8 cellular contexts compared by ENCODE assay signal in genomic region chr15:72198410-72199270, GRCh38. TPM values are rescaled to one million over a fixed set of nuclear protein-coding genes. Genes with fewer than 3 reads are reported as not detected.
DNase-seq lines count a peak whose midpoint lies in the region; ATAC-seq, FAIRE-seq and TF ChIP-seq lines count a peak whose summit lies in the region.

No MANE protein-coding gene starts in this region.

- H3K4me3 Mint-ChIP-seq in activated CD8-positive, alpha-beta T cell treated with anti-CD3 and anti-CD28 coated beads for 36 hours = peak overlapping the region; percentile 58
- no peak overlapping the region for H3K4me3 Mint-ChIP-seq in activated CD8-positive, alpha-beta T cell treated with anti-CD3 and anti-CD28 coated beads, Interleukin-2, amount 10 ng/mL, durations not matched to agents 7 days and 5 days
- H3K4me3 Mint-ChIP-seq in astrocyte (ENCODE audit: unreplicated experiment) = no peak overlapping the region
- peak overlapping the region; percentile 67 for H3K4me3 Mint-ChIP-seq in stimulated activated effector memory CD8-positive, alpha-beta T cell treated with anti-CD3 and anti-CD28 coated beads, Interleukin-12 subunit alpha, Interleukin-12 subunit beta, amount 100 ng/mL, for 72 hours

- peaks cover 11% of the 10 kb centered on the region for H3K4me1 ChIP-seq in astrocyte (ENCODE audit: insufficient read depth, low read length)

- H2AFZ ChIP-seq in astrocyte (ENCODE audit: low read depth, low read length) = no peak overlapping the region

- peaks cover 58% of the 10 kb centered on the region for H3K36me3 Mint-ChIP-seq in activated CD8-positive, alpha-beta T cell treated with anti-CD3 and anti-CD28 coated beads for 36 hours (ENCODE audit: low read depth)
- H3K36me3 Mint-ChIP-seq in activated CD8-positive, alpha-beta T cell treated with anti-CD3 and anti-CD28 coated beads, Interleukin-2, amount 10 ng/mL, durations not matched to agents 7 days and 5 days (ENCODE audit: low read depth) = peaks cover 54% of the 10 kb centered on the region
- peaks cover 23% of the 10 kb centered on the region for H3K36me3 Mint-ChIP-seq in astrocyte (ENCODE audit: low read depth, unreplicated experiment)
- H3K36me3 Mint-ChIP-seq in stimulated activated effector memory CD8-positive, alpha-beta T cell treated with anti-CD3 and anti-CD28 coated beads, Interleukin-12 subunit alpha, Interleukin-12 subunit beta, amount 100 ng/mL, for 72 hours = peaks cover 79% of the 10 kb centered on the region

- no peak overlapping the region for H3K27ac ChIP-seq in astrocyte (ENCODE audit: low read depth, low read length)

- peaks cover 68% of the 10 kb centered on the region for H4K20me1 ChIP-seq in astrocyte (ENCODE audit: insufficient read depth, low read length)

- H3K4me1 Mint-ChIP-seq in activated CD8-positive, alpha-beta T cell treated with anti-CD3 and anti-CD28 coated beads for 36 hours (ENCODE audit: low read depth) = peaks cover 18% of the 10 kb centered on the region
- peaks cover 16% of the 10 kb centered on the region for H3K4me1 Mint-ChIP-seq in activated CD8-positive, alpha-beta T cell treated with anti-CD3 and anti-CD28 coated beads, Interleukin-2, amount 10 ng/mL, durations not matched to agents 7 days and 5 days (ENCODE audit: low read depth)
- H3K4me1 Mint-ChIP-seq in astrocyte (ENCODE audit: low read depth, unreplicated experiment) = peaks cover 25% of the 10 kb centered on the region
- H3K4me1 Mint-ChIP-seq in stimulated activated effector memory CD8-positive, alpha-beta T cell treated with anti-CD3 and anti-CD28 coated beads, Interleukin-12 subunit alpha, Interleukin-12 subunit beta, amount 100 ng/mL, for 72 hours = peaks cover 37% of the 10 kb centered on the region

- no peak overlapping the region for H3K27ac Mint-ChIP-seq in activated CD8-positive, alpha-beta T cell treated with anti-CD3 and anti-CD28 coated beads for 36 hours
- H3K27ac Mint-ChIP-seq in activated CD8-positive, alpha-beta T cell treated with anti-CD3 and anti-CD28 coated beads, Interleukin-2, amount 10 ng/mL, durations not matched to agents 7 days and 5 days = no peak overlapping the region
- peak overlapping the region; percentile 47 for H3K27ac Mint-ChIP-seq in astrocyte (ENCODE audit: unreplicated experiment)
- peak overlapping the region; percentile 95 for H3K27ac Mint-ChIP-seq in stimulated activated effector memory CD8-positive, alpha-beta T cell treated with anti-CD3 and anti-CD28 coated beads, Interleukin-12 subunit alpha, Interleukin-12 subunit beta, amount 100 ng/mL, for 72 hours

- peaks cover 53% of the 10 kb centered on the region for H3K36me3 ChIP-seq in astrocyte (ENCODE audit: insufficient read depth, low read length)

- CTCF ChIA-PET in activated CD8-positive, alpha-beta T cell treated with anti-CD3 and anti-CD28 coated beads for 36 hours (lab: Charles Lee) = interaction anchor here (0.7 to 5.0 kb wide), 7 partner anchors 11 to 87 kb away, joined by 3 to 35 read pairs (median 3); partner anchors contain the start of gene PKM
- CTCF ChIA-PET in activated CD8-positive, alpha-beta T cell treated with anti-CD3 and anti-CD28 coated beads, Interleukin-2, amount 10 ng/mL, durations not matched to agents 7 days and 5 days (lab: Charles Lee) = interaction anchor here (0.8 to 5.1 kb wide), 8 partner anchors 10 to 88 kb away, joined by 3 to 39 read pairs (median 6); no protein-coding TSS in a partner anchor

- H3K9ac ChIP-seq in astrocyte (ENCODE audit: low read length) = no peak overlapping the region

- peak overlapping the region; percentile 81 for H3K4me2 ChIP-seq in astrocyte (ENCODE audit: low read length)

- peak; percentile 29 for ATAC-seq in activated CD8-positive, alpha-beta T cell treated with anti-CD3 and anti-CD28 coated beads for 36 hours
- no peak for ATAC-seq in activated CD8-positive, alpha-beta T cell treated with anti-CD3 and anti-CD28 coated beads, Interleukin-2, amount 10 ng/mL, durations not matched to agents 7 days and 5 days
- peak; percentile 6 for ATAC-seq in stimulated activated effector memory CD8-positive, alpha-beta T cell treated with anti-CD3 and anti-CD28 coated beads, Interleukin-12 subunit alpha, Interleukin-12 subunit beta, amount 100 ng/mL, for 72 hours
- ATAC-seq in HG03095 (IDR thresholded peaks at IDR 0.05; ENCODE audit: unreplicated experiment) (no peak), HG03457 (IDR thresholded peaks at IDR 0.05; ENCODE audit: unreplicated experiment) (no peak)

- POLR2A ChIA-PET in activated CD8-positive, alpha-beta T cell treated with anti-CD3 and anti-CD28 coated beads for 36 hours (lab: Charles Lee) = interaction anchor here (0.7 to 3.3 kb wide), 18 partner anchors 9 to 114 kb away, joined by 3 to 23 read pairs (median 5); partner anchors contain the start of gene PKM
- POLR2A ChIA-PET in activated CD8-positive, alpha-beta T cell treated with anti-CD3 and anti-CD28 coated beads, Interleukin-2, amount 10 ng/mL, durations not matched to agents 7 days and 5 days (lab: Charles Lee) = interaction anchor here (0.6 to 1.9 kb wide), 2 partner anchors 28 to 31 kb away, joined by 3 to 8 read pairs; no protein-coding TSS in a partner anchor

- FAIRE-seq in astrocyte (lab: Jason Lieb, UNC) = no peak

- H3K4me3 ChIP-seq in astrocyte (ENCODE audit: insufficient read depth, low read depth, low read length) = no peak overlapping the region

- peaks cover 19% of the 10 kb centered on the region for H3K79me2 ChIP-seq in astrocyte (ENCODE audit: insufficient read depth, low read length)

- DNase-seq in activated CD8-positive, alpha-beta T cell treated with anti-CD3 and anti-CD28 coated beads for 36 hours = peak; percentile 36
- DNase-seq in activated CD8-positive, alpha-beta T cell treated with anti-CD3 and anti-CD28 coated beads, Interleukin-2, amount 10 ng/mL, durations not matched to agents 7 days and 5 days = no peak
- DNase-seq in NCI-H1417 treated with DMSO at 0.1 percent for 48 hours (lab: John Stamatoyannopoulos, UW) (peak; percentile 75), astrocyte (ENCODE audit: low read depth) (no peak), NCI-H446 (lab: John Stamatoyannopoulos, UW) (no peak)
- no peak for DNase-seq in stimulated activated effector memory CD8-positive, alpha-beta T cell treated with anti-CD3 and anti-CD28 coated beads, Interleukin-12 subunit alpha, Interleukin-12 subunit beta, amount 100 ng/mL, for 72 hours (ENCODE audit: low spot score in 2 of 2)

- intact Hi-C loops in activated CD8-positive, alpha-beta T cell treated with anti-CD3 and anti-CD28 coated beads for 36 hours (cut with micrococcal nuclease) = no loop called here

- H3K27me3 ChIP-seq in astrocyte (ENCODE audit: insufficient read depth, low read length) = no peaks in the 10 kb centered on the region

- no peaks in the 10 kb centered on the region for H3K9me3 ChIP-seq in astrocyte (ENCODE audit: insufficient read depth, low read depth, low read length)

- H3K27me3 Mint-ChIP-seq in activated CD8-positive, alpha-beta T cell treated with anti-CD3 and anti-CD28 coated beads for 36 hours = peaks cover 11% of the 10 kb centered on the region
- peaks cover 16% of the 10 kb centered on the region for H3K27me3 Mint-ChIP-seq in activated CD8-positive, alpha-beta T cell treated with anti-CD3 and anti-CD28 coated beads, Interleukin-2, amount 10 ng/mL, durations not matched to agents 7 days and 5 days (ENCODE audit: low read depth)
- H3K27me3 Mint-ChIP-seq in astrocyte (ENCODE audit: low read depth, unreplicated experiment) = no peaks in the 10 kb centered on the region

- H3K9me3 Mint-ChIP-seq in activated CD8-positive, alpha-beta T cell treated with anti-CD3 and anti-CD28 coated beads for 36 hours = no peaks in the 10 kb centered on the region
- H3K9me3 Mint-ChIP-seq in activated CD8-positive, alpha-beta T cell treated with anti-CD3 and anti-CD28 coated beads, Interleukin-2, amount 10 ng/mL, durations not matched to agents 7 days and 5 days (ENCODE audit: insufficient read depth) = no peaks in the 10 kb centered on the region
- H3K9me3 Mint-ChIP-seq in astrocyte (ENCODE audit: unreplicated experiment) = no peaks in the 10 kb centered on the region
- no peaks in the 10 kb centered on the region for H3K9me3 Mint-ChIP-seq in stimulated activated effector memory CD8-positive, alpha-beta T cell treated with anti-CD3 and anti-CD28 coated beads, Interleukin-12 subunit alpha, Interleukin-12 subunit beta, amount 100 ng/mL, for 72 hours

- no peak for TF ChIP-seq CTCF in activated CD8-positive, alpha-beta T cell treated with anti-CD3 and anti-CD28 coated beads for 36 hours (IDR thresholded peaks at IDR 0.05)
- TF ChIP-seq CTCF in astrocyte (IDR thresholded peaks at IDR 0.05; ENCODE audit: insufficient read depth, low read depth, low read length) = no peak

RNA-seq across cellular contexts. Expression of gene GRAMD2A, which starts 1.1 kb away (rescaled TPM):
- total RNA-seq in activated CD8-positive, alpha-beta T cell treated with anti-CD3 and anti-CD28 coated beads for 36 hours = not detected
- under 1 TPM in 1 of 2 experiments, not detected in 1; 0.10 TPM for total RNA-seq in activated CD8-positive, alpha-beta T cell treated with anti-CD3 and anti-CD28 coated beads, Interleukin-2, amount 10 ng/mL, durations not matched to agents 7 days and 5 days
- 0.68 and 0.77 TPM in 2 replicates for total RNA-seq in astrocyte

RNA-seq across cellular contexts. Expression of gene PKM, which starts 32.4 kb away (rescaled TPM):
- total RNA-seq in activated CD8-positive, alpha-beta T cell treated with anti-CD3 and anti-CD28 coated beads for 36 hours = 1,000 to 10,000 TPM; 2,565 to 2,588 TPM
- total RNA-seq in activated CD8-positive, alpha-beta T cell treated with anti-CD3 and anti-CD28 coated beads, Interleukin-2, amount 10 ng/mL, durations not matched to agents 7 days and 5 days = 1,000 to 10,000 TPM; 1,272 to 1,311 TPM
- 2,189 and 2,288 TPM in 2 replicates for total RNA-seq in astrocyte

Comparison
In these comparisons a context has a peak if more than half of its experiments do, and no peak if none do; other contexts are left out.
1. ATAC-seq: peak in activated CD8-positive, alpha-beta T cell treated with anti-CD3 and anti-CD28 coated beads for 36 hours (single experiment) and stimulated activated effector memory CD8-positive, alpha-beta T cell treated with anti-CD3 and anti-CD28 coated beads, Interleukin-12 subunit alpha, Interleukin-12 subunit beta, amount 100 ng/mL, for 72 hours (single experiment); none in activated CD8-positive, alpha-beta T cell treated with anti-CD3 and anti-CD28 coated beads, Interleukin-2, amount 10 ng/mL, durations not matched to agents 7 days and 5 days (single experiment), HG03095 (single experiment) and HG03457 (single experiment).
2. DNase-seq: peak in activated CD8-positive, alpha-beta T cell treated with anti-CD3 and anti-CD28 coated beads for 36 hours (single experiment) and NCI-H1417 treated with DMSO at 0.1 percent for 48 hours (single experiment); none in activated CD8-positive, alpha-beta T cell treated with anti-CD3 and anti-CD28 coated beads, Interleukin-2, amount 10 ng/mL, durations not matched to agents 7 days and 5 days (single experiment), astrocyte (single experiment), stimulated activated effector memory CD8-positive, alpha-beta T cell treated with anti-CD3 and anti-CD28 coated beads, Interleukin-12 subunit alpha, Interleukin-12 subunit beta, amount 100 ng/mL, for 72 hours (0 of 2) and NCI-H446 (0 of 2).
3. H3K4me3 Mint-ChIP-seq: peak in activated CD8-positive, alpha-beta T cell treated with anti-CD3 and anti-CD28 coated beads for 36 hours (single experiment) and stimulated activated effector memory CD8-positive, alpha-beta T cell treated with anti-CD3 and anti-CD28 coated beads, Interleukin-12 subunit alpha, Interleukin-12 subunit beta, amount 100 ng/mL, for 72 hours (single experiment); none in activated CD8-positive, alpha-beta T cell treated with anti-CD3 and anti-CD28 coated beads, Interleukin-2, amount 10 ng/mL, durations not matched to agents 7 days and 5 days (single experiment) and astrocyte (single experiment).
4. H3K27ac Mint-ChIP-seq: peak in astrocyte (single experiment) and stimulated activated effector memory CD8-positive, alpha-beta T cell treated with anti-CD3 and anti-CD28 coated beads, Interleukin-12 subunit alpha, Interleukin-12 subunit beta, amount 100 ng/mL, for 72 hours (single experiment); none in activated CD8-positive, alpha-beta T cell treated with anti-CD3 and anti-CD28 coated beads for 36 hours (single experiment) and activated CD8-positive, alpha-beta T cell treated with anti-CD3 and anti-CD28 coated beads, Interleukin-2, amount 10 ng/mL, durations not matched to agents 7 days and 5 days (single experiment).